1 cellular context compared by ENCODE assay signal in the genomic region with DNA sequence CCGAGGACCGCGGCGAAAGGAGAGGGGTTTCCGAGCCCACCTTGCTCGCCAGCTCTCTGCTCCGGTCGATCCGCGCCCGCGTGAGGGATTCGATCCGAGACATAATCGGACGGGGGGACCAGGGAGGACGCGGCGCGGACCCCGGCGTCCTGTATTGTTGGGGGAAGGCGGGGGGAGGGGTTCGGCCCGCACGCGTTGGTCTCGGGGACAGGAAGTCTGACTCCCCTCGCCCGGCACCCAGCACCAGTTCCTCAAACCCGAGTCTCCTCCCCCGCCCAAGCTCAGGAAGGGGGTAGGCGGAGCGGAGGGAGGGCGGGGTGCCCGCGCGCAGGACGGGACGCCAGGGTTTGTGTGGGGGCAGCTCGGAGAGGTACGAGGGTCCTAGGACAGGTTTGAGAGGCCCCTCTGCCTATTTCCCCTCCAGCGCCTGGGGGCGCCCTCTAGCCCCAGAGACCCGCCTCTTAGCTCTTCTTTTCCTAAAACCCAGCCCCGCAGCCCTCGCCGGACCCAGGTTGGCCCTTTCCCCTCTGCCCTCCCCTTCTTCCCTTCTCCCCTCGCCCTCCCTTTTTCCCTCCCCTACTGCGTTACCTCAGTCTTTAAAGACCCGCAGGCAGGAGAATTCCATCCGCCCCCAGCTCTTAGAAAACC.
A peak's percentile ranks its signal among the peaks of the same experiment; 100 is the strongest.
TF ChIP-seq lines count a peak whose summit lies in the region.

A gene (minus strand): TSS at position 223 of the 648 bp plus-strand sequence. CDS start 120 bp downstream, at position 103.

TF ChIP-seq in HepG2, 621 proteins besides CTCF, POLR2A, EP300 and RAD21 (continued from another document and continues in another):
- TF ChIP-seq, protein P1, sequence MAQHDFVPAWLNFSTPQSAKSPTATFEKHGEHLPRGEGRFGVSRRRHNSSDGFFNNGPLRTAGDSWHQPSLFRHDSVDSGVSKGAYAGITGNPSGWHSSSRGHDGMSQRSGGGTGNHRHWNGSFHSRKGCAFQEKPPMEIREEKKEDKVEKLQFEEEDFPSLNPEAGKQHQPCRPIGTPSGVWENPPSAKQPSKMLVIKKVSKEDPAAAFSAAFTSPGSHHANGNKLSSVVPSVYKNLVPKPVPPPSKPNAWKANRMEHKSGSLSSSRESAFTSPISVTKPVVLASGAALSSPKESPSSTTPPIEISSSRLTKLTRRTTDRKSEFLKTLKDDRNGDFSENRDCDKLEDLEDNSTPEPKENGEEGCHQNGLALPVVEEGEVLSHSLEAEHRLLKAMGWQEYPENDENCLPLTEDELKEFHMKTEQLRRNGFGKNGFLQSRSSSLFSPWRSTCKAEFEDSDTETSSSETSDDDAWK (CRISPR knock-in tag; IDR thresholded peaks at IDR 0.05), result no peak
- TF ChIP-seq ZNF225 (CRISPR knock-in tag; IDR thresholded peaks at IDR 0.05) (no peak), ZNF878 (CRISPR knock-in tag; IDR thresholded peaks at IDR 0.05) (no peak), AGO1 (IDR thresholded peaks at IDR 0.05; ENCODE audit: low read depth, low read length, poor library complexity, severe bottlenecking) (no peak), SMC3 (IDR thresholded peaks at IDR 0.05; ENCODE audit: low read length) (no peak), PAX8 (CRISPR knock-in tag; IDR thresholded peaks at IDR 0.05; ENCODE audit: borderline replicate concordance) (no peak), NFIB (CRISPR knock-in tag; IDR thresholded peaks at IDR 0.05; ENCODE audit: borderline replicate concordance) (no peak), KDM5B (CRISPR knock-in tag; IDR thresholded peaks at IDR 0.05; ENCODE audit: borderline replicate concordance) (no peak), GATA4 (IDR thresholded peaks at IDR 0.05; ENCODE audit: borderline replicate concordance, low read depth) (0 out of 2 replicates have a peak, but pooled peaks have one; percentile 31), SMAD3 (CRISPR knock-in tag; IDR thresholded peaks at IDR 0.05) (no peak), CREB1 (IDR thresholded peaks at IDR 0.05) (no peak), CREB1 (CRISPR knock-in tag; IDR thresholded peaks at IDR 0.05) (no peak), MAF1 (CRISPR knock-in tag; IDR thresholded peaks at IDR 0.05; ENCODE audit: borderline replicate concordance) (no peak), ERF (CRISPR knock-in tag; IDR thresholded peaks at IDR 0.05) (no peak), YEATS4 (CRISPR knock-in tag; IDR thresholded peaks at IDR 0.05; ENCODE audit: borderline replicate concordance) (peak; percentile 32; the same call in 1 of the 2 replicates), ZNF354B (CRISPR knock-in tag; IDR thresholded peaks at IDR 0.05) (no peak), ZNF235 (CRISPR knock-in tag; IDR thresholded peaks at IDR 0.05; ENCODE audit: borderline replicate concordance) (no peak), SNAI1 (CRISPR knock-in tag; IDR thresholded peaks at IDR 0.05; ENCODE audit: borderline replicate concordance) (0 out of 2 replicates have a peak, but pooled peaks have one; percentile 57), ZMAT3 (CRISPR knock-in tag; conservative IDR thresholded peaks at IDR 0.05) (0 out of 2 replicates have a peak, but pooled peaks have one; percentile 51), SRY (CRISPR knock-in tag; IDR thresholded peaks at IDR 0.05) (no peak), HNF4G (IDR thresholded peaks at IDR 0.05; ENCODE audit: borderline replicate concordance, low read depth, low read length) (no peak), HNF4G (CRISPR knock-in tag; IDR thresholded peaks at IDR 0.05; ENCODE audit: borderline replicate concordance, low read depth) (no peak), ZNF468 (CRISPR knock-in tag; IDR thresholded peaks at IDR 0.05) (no peak), RXRB (CRISPR knock-in tag; IDR thresholded peaks at IDR 0.05; ENCODE audit: borderline replicate concordance) (no peak), DNMT3B (CRISPR knock-in tag; conservative IDR thresholded peaks at IDR 0.05) (no peak), KAT7 (CRISPR knock-in tag; IDR thresholded peaks at IDR 0.05; ENCODE audit: borderline replicate concordance) (no peak), ZMYM4 (CRISPR knock-in tag; IDR thresholded peaks at IDR 0.05) (peak; percentile 44; the same call in 1 of the 2 replicates), LCORL (IDR thresholded peaks at IDR 0.05) (no peak), LCORL (CRISPR knock-in tag; IDR thresholded peaks at IDR 0.05) (no peak), PHF5A (CRISPR knock-in tag; IDR thresholded peaks at IDR 0.05; ENCODE audit: low read depth, unreplicated experiment) (no peak), FOXP1 (IDR thresholded peaks at IDR 0.05) (no peak), FOXP1 (CRISPR knock-in tag; IDR thresholded peaks at IDR 0.05) (no peak), MXI1 (IDR thresholded peaks at IDR 0.05; ENCODE audit: borderline replicate concordance, low read depth, low read length) (no peak), ZNF546 (CRISPR knock-in tag; conservative IDR thresholded peaks at IDR 0.05) (no peak), CBX5 (CRISPR knock-in tag; IDR thresholded peaks at IDR 0.05; ENCODE audit: borderline replicate concordance) (0 out of 2 replicates have a peak, but pooled peaks have one; percentile 42), ZNF775 (CRISPR knock-in tag; IDR thresholded peaks at IDR 0.05; ENCODE audit: borderline replicate concordance) (no peak), ZBTB8A (CRISPR knock-in tag; IDR thresholded peaks at IDR 0.05; ENCODE audit: borderline replicate concordance, low read depth) (no peak; the same call in 1 of the 2 replicates), PTBP1 (IDR thresholded peaks at IDR 0.05; ENCODE audit: low read depth, low read length, poor library complexity, severe bottlenecking) (no peak), AKAP8 (CRISPR knock-in tag; IDR thresholded peaks at IDR 0.05) (no peak), SOX13 (IDR thresholded peaks at IDR 0.05) (no peak), SOX13 (CRISPR knock-in tag; conservative IDR thresholded peaks at IDR 0.05 in 1 of 2, IDR thresholded peaks at IDR 0.05 in 1 of 2) (no peak), ZIK1 (CRISPR knock-in tag; IDR thresholded peaks at IDR 0.05; ENCODE audit: borderline replicate concordance, low read depth) (no peak), FLYWCH1 (CRISPR knock-in tag; IDR thresholded peaks at IDR 0.05) (no peak), ZNF713 (CRISPR knock-in tag; IDR thresholded peaks at IDR 0.05) (0 out of 2 replicates have a peak, but pooled peaks have one; percentile 39), ZNF557 (CRISPR knock-in tag; IDR thresholded peaks at IDR 0.05) (no peak), ZSCAN20 (CRISPR knock-in tag; IDR thresholded peaks at IDR 0.05; ENCODE audit: borderline replicate concordance) (no peak), KAT2B (IDR thresholded peaks at IDR 0.05; ENCODE audit: borderline replicate concordance, low read depth, low read length) (no peak), TBL1XR1 (IDR thresholded peaks at IDR 0.05; ENCODE audit: borderline replicate concordance, low read length, partially characterized antibody) (no peak), ZBTB7A (CRISPR knock-in tag; IDR thresholded peaks at IDR 0.05) (0 out of 2 replicates have a peak, but pooled peaks have one; percentile 73), KLF9 (CRISPR knock-in tag; IDR thresholded peaks at IDR 0.05; ENCODE audit: low read depth) (no peak), KLF15 (CRISPR knock-in tag; IDR thresholded peaks at IDR 0.05; ENCODE audit: borderline replicate concordance) (no peak), CBX2 (IDR thresholded peaks at IDR 0.05; ENCODE audit: low read depth, low read length) (no peak), CBX2 (CRISPR knock-in tag; IDR thresholded peaks at IDR 0.05; ENCODE audit: low read depth) (no peak), PCBP2 (optimal IDR thresholded peaks at IDR 0.05; ENCODE audit: low read depth, low read length, poor library complexity, severe bottlenecking) (no peak), RFXANK (CRISPR knock-in tag; IDR thresholded peaks at IDR 0.05) (no peak), MIER2 (CRISPR knock-in tag; IDR thresholded peaks at IDR 0.05) (no peak), JUN (CRISPR knock-in tag; IDR thresholded peaks at IDR 0.05) (no peak), ZNF296 (CRISPR knock-in tag; conservative IDR thresholded peaks at IDR 0.05) (no peak), ZNF317 (CRISPR knock-in tag; IDR thresholded peaks at IDR 0.05) (peak; percentile 15; the same call in 1 of the 2 replicates), ZNF430 (CRISPR knock-in tag; IDR thresholded peaks at IDR 0.05) (no peak), ZNF260 (CRISPR knock-in tag; IDR thresholded peaks at IDR 0.05; ENCODE audit: borderline replicate concordance, low read depth) (no peak)
- TF ChIP-seq, protein P2, sequence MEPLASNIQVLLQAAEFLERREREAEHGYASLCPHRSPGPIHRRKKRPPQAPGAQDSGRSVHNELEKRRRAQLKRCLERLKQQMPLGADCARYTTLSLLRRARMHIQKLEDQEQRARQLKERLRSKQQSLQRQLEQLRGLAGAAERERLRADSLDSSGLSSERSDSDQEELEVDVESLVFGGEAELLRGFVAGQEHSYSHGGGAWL (CRISPR knock-in tag; IDR thresholded peaks at IDR 0.05), result no peak
- TF ChIP-seq, protein P3, sequence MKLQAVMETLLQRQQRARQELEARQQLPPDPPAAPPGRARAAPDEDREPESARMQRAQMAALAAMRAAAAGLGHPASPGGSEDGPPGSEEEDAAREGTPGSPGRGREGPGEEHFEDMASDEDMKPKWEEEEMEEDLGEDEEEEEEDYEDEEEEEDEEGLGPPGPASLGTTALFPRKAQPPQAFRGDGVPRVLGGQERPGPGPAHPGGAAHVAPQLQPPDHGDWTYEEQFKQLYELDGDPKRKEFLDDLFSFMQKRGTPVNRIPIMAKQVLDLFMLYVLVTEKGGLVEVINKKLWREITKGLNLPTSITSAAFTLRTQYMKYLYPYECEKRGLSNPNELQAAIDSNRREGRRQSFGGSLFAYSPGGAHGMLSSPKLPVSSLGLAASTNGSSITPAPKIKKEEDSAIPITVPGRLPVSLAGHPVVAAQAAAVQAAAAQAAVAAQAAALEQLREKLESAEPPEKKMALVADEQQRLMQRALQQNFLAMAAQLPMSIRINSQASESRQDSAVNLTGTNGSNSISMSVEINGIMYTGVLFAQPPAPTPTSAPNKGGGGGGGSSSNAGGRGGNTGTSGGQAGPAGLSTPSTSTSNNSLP (IDR thresholded peaks at IDR 0.05; ENCODE audit: low read depth, low read length), result no peak
- TF ChIP-seq, protein P4, sequence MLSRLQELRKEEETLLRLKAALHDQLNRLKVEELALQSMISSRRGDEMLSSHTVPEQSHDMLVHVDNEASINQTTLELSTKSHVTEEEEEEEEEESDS (CRISPR knock-in tag; IDR thresholded peaks at IDR 0.05; ENCODE audit: borderline replicate concordance), result no peak
- TF ChIP-seq, protein P5, sequence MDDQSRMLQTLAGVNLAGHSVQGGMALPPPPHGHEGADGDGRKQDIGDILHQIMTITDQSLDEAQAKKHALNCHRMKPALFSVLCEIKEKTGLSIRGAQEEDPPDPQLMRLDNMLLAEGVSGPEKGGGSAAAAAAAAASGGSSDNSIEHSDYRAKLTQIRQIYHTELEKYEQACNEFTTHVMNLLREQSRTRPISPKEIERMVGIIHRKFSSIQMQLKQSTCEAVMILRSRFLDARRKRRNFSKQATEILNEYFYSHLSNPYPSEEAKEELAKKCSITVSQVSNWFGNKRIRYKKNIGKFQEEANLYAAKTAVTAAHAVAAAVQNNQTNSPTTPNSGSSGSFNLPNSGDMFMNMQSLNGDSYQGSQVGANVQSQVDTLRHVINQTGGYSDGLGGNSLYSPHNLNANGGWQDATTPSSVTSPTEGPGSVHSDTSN (CRISPR knock-in tag; IDR thresholded peaks at IDR 0.05; ENCODE audit: borderline replicate concordance), result no peak
- TF ChIP-seq, protein P6, sequence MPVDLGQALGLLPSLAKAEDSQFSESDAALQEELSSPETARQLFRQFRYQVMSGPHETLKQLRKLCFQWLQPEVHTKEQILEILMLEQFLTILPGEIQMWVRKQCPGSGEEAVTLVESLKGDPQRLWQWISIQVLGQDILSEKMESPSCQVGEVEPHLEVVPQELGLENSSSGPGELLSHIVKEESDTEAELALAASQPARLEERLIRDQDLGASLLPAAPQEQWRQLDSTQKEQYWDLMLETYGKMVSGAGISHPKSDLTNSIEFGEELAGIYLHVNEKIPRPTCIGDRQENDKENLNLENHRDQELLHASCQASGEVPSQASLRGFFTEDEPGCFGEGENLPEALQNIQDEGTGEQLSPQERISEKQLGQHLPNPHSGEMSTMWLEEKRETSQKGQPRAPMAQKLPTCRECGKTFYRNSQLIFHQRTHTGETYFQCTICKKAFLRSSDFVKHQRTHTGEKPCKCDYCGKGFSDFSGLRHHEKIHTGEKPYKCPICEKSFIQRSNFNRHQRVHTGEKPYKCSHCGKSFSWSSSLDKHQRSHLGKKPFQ (CRISPR knock-in tag; IDR thresholded peaks at IDR 0.05; ENCODE audit: insufficient replicate concordance), result no peak
- TF ChIP-seq, protein P7, sequence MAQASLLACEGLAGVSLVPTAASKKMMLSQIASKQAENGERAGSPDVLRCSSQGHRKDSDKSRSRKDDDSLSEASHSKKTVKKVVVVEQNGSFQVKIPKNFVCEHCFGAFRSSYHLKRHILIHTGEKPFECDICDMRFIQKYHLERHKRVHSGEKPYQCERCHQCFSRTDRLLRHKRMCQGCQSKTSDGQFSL (CRISPR knock-in tag; IDR thresholded peaks at IDR 0.05), result no peak
- TF ChIP-seq, protein P8, sequence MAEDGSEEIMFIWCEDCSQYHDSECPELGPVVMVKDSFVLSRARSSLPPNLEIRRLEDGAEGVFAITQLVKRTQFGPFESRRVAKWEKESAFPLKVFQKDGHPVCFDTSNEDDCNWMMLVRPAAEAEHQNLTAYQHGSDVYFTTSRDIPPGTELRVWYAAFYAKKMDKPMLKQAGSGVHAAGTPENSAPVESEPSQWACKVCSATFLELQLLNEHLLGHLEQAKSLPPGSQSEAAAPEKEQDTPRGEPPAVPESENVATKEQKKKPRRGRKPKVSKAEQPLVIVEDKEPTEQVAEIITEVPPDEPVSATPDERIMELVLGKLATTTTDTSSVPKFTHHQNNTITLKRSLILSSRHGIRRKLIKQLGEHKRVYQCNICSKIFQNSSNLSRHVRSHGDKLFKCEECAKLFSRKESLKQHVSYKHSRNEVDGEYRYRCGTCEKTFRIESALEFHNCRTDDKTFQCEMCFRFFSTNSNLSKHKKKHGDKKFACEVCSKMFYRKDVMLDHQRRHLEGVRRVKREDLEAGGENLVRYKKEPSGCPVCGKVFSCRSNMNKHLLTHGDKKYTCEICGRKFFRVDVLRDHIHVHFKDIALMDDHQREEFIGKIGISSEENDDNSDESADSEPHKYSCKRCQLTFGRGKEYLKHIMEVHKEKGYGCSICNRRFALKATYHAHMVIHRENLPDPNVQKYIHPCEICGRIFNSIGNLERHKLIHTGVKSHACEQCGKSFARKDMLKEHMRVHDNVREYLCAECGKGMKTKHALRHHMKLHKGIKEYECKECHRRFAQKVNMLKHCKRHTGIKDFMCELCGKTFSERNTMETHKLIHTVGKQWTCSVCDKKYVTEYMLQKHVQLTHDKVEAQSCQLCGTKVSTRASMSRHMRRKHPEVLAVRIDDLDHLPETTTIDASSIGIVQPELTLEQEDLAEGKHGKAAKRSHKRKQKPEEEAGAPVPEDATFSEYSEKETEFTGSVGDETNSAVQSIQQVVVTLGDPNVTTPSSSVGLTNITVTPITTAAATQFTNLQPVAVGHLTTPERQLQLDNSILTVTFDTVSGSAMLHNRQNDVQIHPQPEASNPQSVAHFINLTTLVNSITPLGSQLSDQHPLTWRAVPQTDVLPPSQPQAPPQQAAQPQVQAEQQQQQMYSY (CRISPR knock-in tag; IDR thresholded peaks at IDR 0.05), result no peak; the same call in 1 of the 2 replicates
